9 cellular contexts compared by ENCODE assay signal in the genomic region with DNA sequence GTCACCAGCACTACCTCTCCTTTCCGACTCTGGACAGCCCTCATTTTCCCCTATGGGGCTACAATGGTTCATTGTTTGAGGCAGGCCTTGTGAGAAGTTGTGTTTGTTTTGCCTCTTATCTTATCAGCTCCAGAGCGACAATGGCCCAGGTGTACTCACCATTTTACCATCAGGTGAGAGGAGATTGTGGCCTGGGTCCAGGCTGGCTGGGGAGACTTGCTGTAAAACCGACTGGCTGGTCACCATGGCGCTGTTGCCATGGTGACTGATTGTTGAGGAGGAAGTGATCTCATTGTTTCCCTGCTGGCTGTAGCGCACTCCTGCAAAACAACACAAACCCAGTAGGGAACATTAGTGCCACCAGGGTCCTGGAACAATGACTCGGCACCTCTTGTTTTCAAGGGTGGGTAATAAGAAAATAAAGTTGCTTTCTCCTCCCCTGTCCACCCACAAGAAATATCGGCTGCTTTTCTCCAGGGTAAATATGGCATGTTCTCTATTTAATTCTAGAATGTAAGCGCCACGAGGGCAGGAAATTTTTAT. TPM values are rescaled to one million over a fixed set of nuclear protein-coding genes. Genes with fewer than 3 reads are reported as not detected.
DNase-seq lines count a peak whose midpoint lies in the region; ATAC-seq and TF ChIP-seq lines count a peak whose summit lies in the region.
"Had no signal": no experiment of that assay in that cellular context is flagged by ENCODE, and none has a peak within 500 bp of the region (broad histone marks: within the 10 kb centered on the region; RNA-seq: fewer than 3 reads in every experiment).

No MANE protein-coding gene starts in this region.

- no peaks in the 10 kb centered on the region for H3K9me3 Mint-ChIP-seq in activated naive CD8-positive, alpha-beta T cell treated with anti-CD3 and anti-CD28 coated beads, Interleukin-2, amount 50 U/mL, for 24 hours

- no peak overlapping the region for H3K4ac ChIP-seq in IMR-90 (ENCODE audit: low read depth, low read length)

- no peak overlapping the region for H2BK120ac ChIP-seq in IMR-90 (ENCODE audit: low read depth, low read length)

- DNase-seq in AG08396 (ENCODE audit: low spot score) (peak; percentile 39), IMR-90 (peak; percentile 62), RPMI8226 (peak; percentile 70), GM03348 (ENCODE audit: low spot score) (no peak)
- no peak for DNase-seq in activated naive CD8-positive, alpha-beta T cell treated with anti-CD3 and anti-CD28 coated beads, Interleukin-2, amount 50 U/mL, for 24 hours
- DNase-seq in stimulated activated CD4-positive, alpha-beta T cell treated with anti-CD3 and anti-CD28 coated beads, Interleukin-2, amount 100 ng/mL, for 24 hours, result no peak
- no peak for DNase-seq in stimulated activated CD4-positive, alpha-beta T cell treated with anti-CD3 and anti-CD28 coated beads, Interleukin-4, amount 100 ng/mL, for 4 hours

- CTCF ChIA-PET in IMR-90 (lab: Yijun Ruan, JAX), result no interaction called here

- no peak overlapping the region for H2AK5ac ChIP-seq in IMR-90 (ENCODE audit: low read depth, low read length)

- H3K9me3 ChIP-seq in IMR-90 (ENCODE audit: control insufficient read depth, insufficient read depth, low read length) (no peaks in the 10 kb centered on the region), iPS-20b (ENCODE audit: insufficient read depth, low read depth, low read length) (no peaks in the 10 kb centered on the region)

- no peak for TF ChIP-seq RAD21 in IMR-90 (IDR thresholded peaks at IDR 0.05; ENCODE audit: low read length)

- no peak overlapping the region for H3K18ac ChIP-seq in IMR-90 (ENCODE audit: low read depth, low read length)

- H3K4me3 Mint-ChIP-seq in activated naive CD8-positive, alpha-beta T cell treated with anti-CD3 and anti-CD28 coated beads, Interleukin-2, amount 50 U/mL, for 24 hours, result no peak overlapping the region

- H2AFZ ChIP-seq in IMR-90 (replicated peaks; ENCODE audit: low read length, poor library complexity), result peak overlapping the region; percentile 67

- peaks cover 35% of the 10 kb centered on the region for H3K27me3 Mint-ChIP-seq in activated naive CD8-positive, alpha-beta T cell treated with anti-CD3 and anti-CD28 coated beads, Interleukin-2, amount 50 U/mL, for 24 hours

- in situ Hi-C loops in IMR-90 (cut with MboI; ENCODE audit: low sequenced_read_pairs), result no loop called here

- ATAC-seq in IMR-90 (ENCODE audit: low read depth), result no peak
- ATAC-seq in activated naive CD8-positive, alpha-beta T cell treated with anti-CD3 and anti-CD28 coated beads, Interleukin-2, amount 50 U/mL, for 24 hours, result no peak
- ATAC-seq: Panc1 had no signal

- H3K4me1 ChIP-seq in IMR-90 (ENCODE audit: control insufficient read depth, insufficient read depth, low read length) (no peaks in the 10 kb centered on the region; the same call in 1 of the 2 replicates), iPS-20b (ENCODE audit: insufficient read depth, low read length) (peaks cover 9% of the 10 kb centered on the region; the same call in 1 of the 2 replicates)

- peaks cover 9% of the 10 kb centered on the region for H3K27me3 ChIP-seq in IMR-90 (ENCODE audit: control insufficient read depth, insufficient read depth, low read length)
- H3K27me3 ChIP-seq in iPS-20b (ENCODE audit: insufficient read depth, low read length), result no peaks in the 10 kb centered on the region

- no peaks in the 10 kb centered on the region for H3K79me1 ChIP-seq in IMR-90 (ENCODE audit: low read depth in 1 of 2, low read length in 2 of 2)

- no peak for TF ChIP-seq POLR2A in IMR-90 (IDR thresholded peaks at IDR 0.05; ENCODE audit: low read depth, low read length)

- no peak overlapping the region for H4K5ac ChIP-seq in IMR-90 (ENCODE audit: low read depth, low read length)

- dilution Hi-C loops in IMR-90 (cut with HindIII; ENCODE audit: low sequenced_read_pairs, unreplicated experiment), result no loop called here

- no peak overlapping the region for H2BK5ac ChIP-seq in IMR-90 (ENCODE audit: low read depth, low read length, poor library complexity, severe bottlenecking)

- no peaks in the 10 kb centered on the region for H4K20me1 ChIP-seq in IMR-90 (ENCODE audit: insufficient read depth, low read length)

- no peak overlapping the region for H2AK9ac ChIP-seq in IMR-90 (replicated peaks; ENCODE audit: low read depth, low read length, poor library complexity)

- no peak overlapping the region for H4K8ac ChIP-seq in IMR-90 (ENCODE audit: low read depth in 2 of 2, low read length in 2 of 2)

- H2BK15ac ChIP-seq in IMR-90 (ENCODE audit: low read depth, low read length), result no peak overlapping the region

- H3K4me3 ChIP-seq in IMR-90 (ENCODE audit: insufficient read depth, low read depth, low read length) (no peak overlapping the region), iPS-20b (ENCODE audit: low read length) (no peak overlapping the region; the same call in 1 of the 2 replicates)

- H3K9me1 ChIP-seq in IMR-90 (ENCODE audit: insufficient read depth, low read length), result peaks cover 7% of the 10 kb centered on the region; the same call in 1 of the 2 replicates

- no peak overlapping the region for H4K91ac ChIP-seq in IMR-90 (ENCODE audit: insufficient read depth, low read depth, low read length)

- H3K4me1 Mint-ChIP-seq in activated naive CD8-positive, alpha-beta T cell treated with anti-CD3 and anti-CD28 coated beads, Interleukin-2, amount 50 U/mL, for 24 hours, result peaks cover 7% of the 10 kb centered on the region

- peaks cover 1% of the 10 kb centered on the region for H3K36me3 Mint-ChIP-seq in activated naive CD8-positive, alpha-beta T cell treated with anti-CD3 and anti-CD28 coated beads, Interleukin-2, amount 50 U/mL, for 24 hours (ENCODE audit: low read depth)

- intact Hi-C loops in IMR-90 (cut with micrococcal nuclease), result loop anchor here (10.0 kb wide), 1 partner anchor 84 kb away; no protein-coding TSS in a partner anchor

- no peak for TF ChIP-seq CTCF in IMR-90 (conservative IDR thresholded peaks at IDR 0.05; ENCODE audit: low read depth, low read length)

- H3K23ac ChIP-seq in IMR-90 (ENCODE audit: low read depth, low read length), result no peak overlapping the region

- no peak overlapping the region for H3K27ac Mint-ChIP-seq in activated naive CD8-positive, alpha-beta T cell treated with anti-CD3 and anti-CD28 coated beads, Interleukin-2, amount 50 U/mL, for 24 hours

- no peak overlapping the region for H3K4me2 ChIP-seq in IMR-90 (ENCODE audit: low read depth, low read length)

- no peak overlapping the region for H2BK20ac ChIP-seq in IMR-90 (ENCODE audit: low read depth, low read length)

- H3K9ac ChIP-seq in IMR-90 (ENCODE audit: low read depth, low read length) (no peak overlapping the region), iPS-20b (ENCODE audit: low read depth, low read length) (peak overlapping the region; percentile 23; the same call in 1 of the 2 replicates)

- POLR2A ChIA-PET in IMR-90 (lab: Charles Lee; ENCODE audit: unreplicated experiment), result no interaction called here

- H3K27ac ChIP-seq in IMR-90 (ENCODE audit: insufficient read depth, low read length), result no peak overlapping the region
- peak overlapping the region; percentile 31 for H3K27ac ChIP-seq in iPS-20b (ENCODE audit: low read length)

- no peaks in the 10 kb centered on the region for H3K36me3 ChIP-seq in IMR-90 (ENCODE audit: control insufficient read depth, insufficient read depth, low read length)
- H3K36me3 ChIP-seq in iPS-20b (ENCODE audit: insufficient read depth, low read depth, low read length), result no peaks in the 10 kb centered on the region

- no CpG with 5 or more reads among the region's 9 CpGs for WGBS in IMR-90 (ENCODE audit: extremely low coverage in 2 of 2, insufficient read length in 1 of 2), 2 experiments

- no TSS peak for BruUV-seq in IMR-90 (replicated peaks; lab: Mats Ljungman, UMichigan)

- no peak overlapping the region for H3K14ac ChIP-seq in IMR-90 (replicated peaks; ENCODE audit: low read depth, low read length)

- no peak overlapping the region for H3K56ac ChIP-seq in IMR-90 (ENCODE audit: extremely low read depth, insufficient read depth, low read length)

TF ChIP-seq in IMR-90, 13 proteins besides CTCF, POLR2A, EP300 and RAD21:
- TF ChIP-seq NFE2L2 (IDR thresholded peaks at IDR 0.05; ENCODE audit: low read depth, low read length), result peak; percentile 54
- no peak for TF ChIP-seq MXI1 (IDR thresholded peaks at IDR 0.05; ENCODE audit: borderline replicate concordance, low read depth, low read length)
TF ChIP-seq in IMR-90: peak in this region for 1.

RNA-seq across cellular contexts. Expression of a gene that starts 34.4 kb away (rescaled TPM):
- total RNA-seq in IMR-90 (2012; rRNA removed), result not detected in 2 replicates
- not detected in 2 replicates for polyA plus RNA-seq in IMR-90 (2012; rRNA removed)
- not detected in 2 replicates for polyA plus RNA-seq in IMR-90 (2012; cell fraction: cytosol; rRNA removed)
- polyA plus RNA-seq in IMR-90 (2012; cell fraction: nucleus; rRNA removed; ENCODE audit: low replicate concordance), result 0.05 TPM in 1 of 2 replicates, not detected in the other

Comparison
In these comparisons a context has a peak if more than half of its experiments do, and no peak if none do; other contexts are left out.
1. DNase-seq: peak in AG08396 (single experiment), IMR-90 (single experiment) and RPMI8226 (single experiment); none in activated naive CD8-positive, alpha-beta T cell treated with anti-CD3 and anti-CD28 coated beads, Interleukin-2, amount 50 U/mL, for 24 hours (single experiment), stimulated activated CD4-positive, alpha-beta T cell treated with anti-CD3 and anti-CD28 coated beads, Interleukin-2, amount 100 ng/mL, for 24 hours (0 of 2), GM03348 (single experiment) and stimulated activated CD4-positive, alpha-beta T cell treated with anti-CD3 and anti-CD28 coated beads, Interleukin-4, amount 100 ng/mL, for 4 hours (0 of 2).